Comparison of ENCODE assay signal across 33 cellular contexts in genomic region chr10:100138921-100139496, GRCh38. TPM values are rescaled to one million over a fixed set of nuclear protein-coding genes. Genes with fewer than 3 reads are reported as not detected.
"Had no signal": no experiment of that assay in that cellular context is flagged by ENCODE, and none has a peak within 500 bp of the region (broad histone marks: within the 10 kb centered on the region; RNA-seq: fewer than 3 reads in every experiment).

No MANE protein-coding gene starts in this region.

- H3K4me2 ChIP-seq: smooth muscle cell had no signal

- H3K27ac ChIP-seq: colonic mucosa, gastrocnemius medialis, neutrophil, prostate gland, right atrium auricular region, stomach, tibial artery had no signal

- H3K36me3 ChIP-seq: colonic mucosa, esophagus muscularis mucosa, gastrocnemius medialis, neutrophil, prostate gland, right atrium auricular region, stomach, tibial artery had no signal

- H3K4me3 ChIP-seq: colonic mucosa, esophagus muscularis mucosa, gastrocnemius medialis, lung, prostate gland, right atrium auricular region, smooth muscle cell, stomach, tibial artery had no signal

- ATAC-seq: gastrocnemius medialis; left lobe of liver; natural killer cell; sciatic nerve; stimulated activated effector memory CD8-positive, alpha-beta T cell treated with anti-CD3 and anti-CD28 coated beads, Interleukin-12 subunit alpha, Interleukin-12 subunit beta, amount 100 ng/mL, for 72 hours had no signal

- H3K27me3 ChIP-seq: colonic mucosa, esophagus muscularis mucosa, gastrocnemius medialis, right atrium auricular region, stomach had no signal

- H3K9me3 ChIP-seq: colonic mucosa, gastrocnemius medialis, neutrophil, prostate gland, tibial artery had no signal

- FAIRE-seq: kidney had no signal

- DNase-seq: central memory CD4-positive, alpha-beta T cell; colonic mucosa; effector CD8-positive, alpha-beta T cell; endodermal cell; foreskin fibroblast; gastrocnemius medialis; head of caudate nucleus; kidney; mesenchymal stem cell; midbrain; natural killer cell; stimulated activated CD4-positive, alpha-beta T cell treated with anti-CD3 and anti-CD28 coated beads, Interleukin-12 subunit alpha, Interleukin-12 subunit beta, amount 100 ng/mL, for 4 hours; stimulated activated CD4-positive, alpha-beta T cell treated with anti-CD3 and anti-CD28 coated beads, Interleukin-1b, Interleukin-23, amount 100 ng/mL, for 48 hours; stimulated activated CD4-positive, alpha-beta T cell treated with anti-CD3 and anti-CD28 coated beads, Interleukin-4, amount 100 ng/mL, for 24 hours; stimulated activated naive CD4-positive, alpha-beta T cell treated with Interleukin-2 at 50 U/mL for 16 hours; stomach; tibial artery had no signal

- H3K4me1 ChIP-seq: colonic mucosa, gastrocnemius medialis, prostate gland, right atrium auricular region, stomach, tibial artery had no signal

RNA-seq across cellular contexts. Expression of gene CPN1, which starts 57.3 kb away (rescaled TPM):
- total RNA-seq: cerebellum, colonic mucosa, epithelial cell of proximal tubule, esophagus muscularis mucosa, glomerular endothelial cell, kidney, lung, natural killer cell, neural crest cell, omental fat pad, right atrium auricular region, sciatic nerve, smooth muscle cell, stomach, subcutaneous adipose tissue, temporal lobe had no signal
- polyA plus RNA-seq: lung, smooth muscle cell, stomach had no signal
